14 cellular contexts compared by ENCODE assay signal in genomic region chr10:69363666-69364065, GRCh38. TPM values are rescaled to one million over a fixed set of nuclear protein-coding genes. Genes with fewer than 3 reads are reported as not detected.
DNase-seq lines count a peak whose midpoint lies in the region; ATAC-seq and TF ChIP-seq lines count a peak whose summit lies in the region.
"Had no signal": no experiment of that assay in that cellular context is flagged by ENCODE, and none has a peak within 500 bp of the region (broad histone marks: within the 10 kb centered on the region; RNA-seq: fewer than 3 reads in every experiment).

No MANE protein-coding gene starts in this region.

- H3K9me3 Mint-ChIP-seq in CD4-positive, CD25-positive, alpha-beta regulatory T cell: no peaks in the 10 kb centered on the region
- no peaks in the 10 kb centered on the region for H3K9me3 Mint-ChIP-seq in CD8-positive, alpha-beta memory T cell
- H3K9me3 Mint-ChIP-seq in chondrocyte (ENCODE audit: low read depth): no peaks in the 10 kb centered on the region
- H3K9me3 Mint-ChIP-seq in nephron progenitor cell: no peaks in the 10 kb centered on the region
- H3K9me3 Mint-ChIP-seq: IgD-negative memory B cell had no signal

- no peak for ATAC-seq in CD4-positive, CD25-positive, alpha-beta regulatory T cell (ENCODE audit: low read depth in 2 of 2)
- ATAC-seq in HG03432 (IDR thresholded peaks at IDR 0.05; ENCODE audit: unreplicated experiment): no peak

- peaks cover 27% of the 10 kb centered on the region for H3K4me1 ChIP-seq in CD4-positive, CD25-positive, alpha-beta regulatory T cell (ENCODE audit: control insufficient read depth, insufficient read depth, low read length, poor library complexity, severe bottlenecking)
- H3K4me1 ChIP-seq in CD8-positive, alpha-beta memory T cell (ENCODE audit: insufficient read depth, low read length): peaks cover 41% of the 10 kb centered on the region

- no peak for TF ChIP-seq CTCF in chondrocyte (IDR thresholded peaks at IDR 0.05)
- no peak for TF ChIP-seq CTCF in nephron progenitor cell (IDR thresholded peaks at IDR 0.05)

- peak overlapping the region; percentile 56 to 76 (median 64) for H3K27ac Mint-ChIP-seq in CD4-positive, CD25-positive, alpha-beta regulatory T cell
- peak overlapping the region in 6 of 8 donors; percentile 51 to 93 (median 70) for H3K27ac Mint-ChIP-seq in CD8-positive, alpha-beta memory T cell
- H3K27ac Mint-ChIP-seq in chondrocyte (ENCODE audit: unreplicated experiment) (peak overlapping the region; percentile 92), nephron progenitor cell (peak overlapping the region; percentile 72)

- POLR2A ChIA-PET in CD8-positive, alpha-beta memory T cell (lab: Charles Lee): interaction anchor here (1.1 kb wide), 1 partner anchor 13 kb away, joined by 3 read pairs; no protein-coding TSS in a partner anchor

- CTCF ChIA-PET in CD8-positive, alpha-beta memory T cell (lab: Charles Lee): interaction anchor here (1.4 to 2.1 kb wide), 2 partner anchors 13 to 125 kb away, joined by 4 to 5 read pairs; no protein-coding TSS in a partner anchor

- H3K36me3 ChIP-seq in CD4-positive, CD25-positive, alpha-beta regulatory T cell (ENCODE audit: control insufficient read depth, insufficient read depth, low read length): peaks cover 62% of the 10 kb centered on the region
- H3K36me3 ChIP-seq in CD8-positive, alpha-beta memory T cell (ENCODE audit: insufficient read depth, low read length): peaks cover 28% of the 10 kb centered on the region

- no peaks in the 10 kb centered on the region for H3K9me3 ChIP-seq in CD4-positive, CD25-positive, alpha-beta regulatory T cell (ENCODE audit: control insufficient read depth in 2 of 2, low read length in 2 of 2)
- H3K9me3 ChIP-seq in CD8-positive, alpha-beta memory T cell (ENCODE audit: low read length): no peaks in the 10 kb centered on the region

- no peak for DNase-seq in CD4-positive, CD25-positive, alpha-beta regulatory T cell
- no peak for DNase-seq in CD8-positive, alpha-beta memory T cell
- DNase-seq in chondrocyte (ENCODE audit: low spot score) (no peak), nephron progenitor cell (no peak), hippocampal formation (lab: John Stamatoyannopoulos, UW) (no peak)
- no peak for DNase-seq in central memory CD4-positive, alpha-beta T cell
- DNase-seq: activated T-cell treated with anti-CD3 and anti-CD28 coated beads, Interleukin-2, amount 50 U/mL, for 48 hours; NCI-H1105; NCI-H226; stimulated activated CD4-positive, alpha-beta T cell treated with anti-CD3 and anti-CD28 coated beads, Interleukin-2, amount 100 ng/mL, for 24 hours had no signal

- H3K27ac ChIP-seq in CD4-positive, CD25-positive, alpha-beta regulatory T cell (ENCODE audit: insufficient read depth, low read length, poor library complexity, severe bottlenecking): no peak overlapping the region
- no peak overlapping the region for H3K27ac ChIP-seq in CD8-positive, alpha-beta memory T cell (ENCODE audit: low read depth, low read length)
- H3K27ac ChIP-seq: SK-N-MC had no signal

- no peaks in the 10 kb centered on the region for H3K27me3 Mint-ChIP-seq in CD4-positive, CD25-positive, alpha-beta regulatory T cell
- no peaks in the 10 kb centered on the region for H3K27me3 Mint-ChIP-seq in CD8-positive, alpha-beta memory T cell
- H3K27me3 Mint-ChIP-seq in chondrocyte (ENCODE audit: low read depth) (no peaks in the 10 kb centered on the region), nephron progenitor cell (ENCODE audit: low read depth, poor library complexity) (no peaks in the 10 kb centered on the region)
- H3K27me3 Mint-ChIP-seq: IgD-negative memory B cell had no signal

- peaks cover 25% of the 10 kb centered on the region for H3K36me3 Mint-ChIP-seq in CD4-positive, CD25-positive, alpha-beta regulatory T cell
- H3K36me3 Mint-ChIP-seq in CD8-positive, alpha-beta memory T cell: peaks cover 0 to 76% (median 10%) of the 10 kb centered on the region in 3 donors
- H3K36me3 Mint-ChIP-seq in chondrocyte (ENCODE audit: low read depth) (peaks cover 3% of the 10 kb centered on the region), nephron progenitor cell (ENCODE audit: low read depth) (peaks cover 6% of the 10 kb centered on the region)

- no peak overlapping the region for H3K4me3 Mint-ChIP-seq in CD4-positive, CD25-positive, alpha-beta regulatory T cell
- no peak overlapping the region for H3K4me3 Mint-ChIP-seq in CD8-positive, alpha-beta memory T cell
- H3K4me3 Mint-ChIP-seq in chondrocyte (ENCODE audit: unreplicated experiment) (no peak overlapping the region), nephron progenitor cell (no peak overlapping the region)
- H3K4me3 Mint-ChIP-seq: IgD-negative memory B cell had no signal

- no peaks in the 10 kb centered on the region for H3K27me3 ChIP-seq in CD4-positive, CD25-positive, alpha-beta regulatory T cell (ENCODE audit: control insufficient read depth, insufficient read depth, low read length)
- no peaks in the 10 kb centered on the region for H3K27me3 ChIP-seq in CD8-positive, alpha-beta memory T cell (ENCODE audit: insufficient read depth, low read length, poor library complexity, severe bottlenecking)

- H3K4me3 ChIP-seq in CD4-positive, CD25-positive, alpha-beta regulatory T cell (ENCODE audit: low read depth, low read length): no peak overlapping the region
- no peak overlapping the region for H3K4me3 ChIP-seq in CD8-positive, alpha-beta memory T cell (ENCODE audit: low read length)
- H3K4me3 ChIP-seq: SK-N-MC had no signal

- peaks cover 7 to 50% (median 34%) of the 10 kb centered on the region in 4 donors for H3K4me1 Mint-ChIP-seq in CD4-positive, CD25-positive, alpha-beta regulatory T cell
- peaks cover 40 to 54% (median 41%) of the 10 kb centered on the region in 3 donors for H3K4me1 Mint-ChIP-seq in CD8-positive, alpha-beta memory T cell
- H3K4me1 Mint-ChIP-seq in chondrocyte (ENCODE audit: low read depth): peaks cover 66% of the 10 kb centered on the region
- peaks cover 42% of the 10 kb centered on the region for H3K4me1 Mint-ChIP-seq in nephron progenitor cell

RNA-seq across cellular contexts. Expression of gene TACR2, which starts 53.1 kb away (rescaled TPM):
- not detected for total RNA-seq in CD4-positive, CD25-positive, alpha-beta regulatory T cell
- polyA plus RNA-seq in CD4-positive, CD25-positive, alpha-beta regulatory T cell: under 1 TPM in 2 of 4 donors, not detected in 2; 0.13 to 0.14 TPM
- not detected for total RNA-seq in CD8-positive, alpha-beta memory T cell
- polyA plus RNA-seq in CD8-positive, alpha-beta memory T cell: not detected
- not detected in 3 replicates for total RNA-seq in chondrocyte
- total RNA-seq: H1 had no signal
